In the genomic region with DNA sequence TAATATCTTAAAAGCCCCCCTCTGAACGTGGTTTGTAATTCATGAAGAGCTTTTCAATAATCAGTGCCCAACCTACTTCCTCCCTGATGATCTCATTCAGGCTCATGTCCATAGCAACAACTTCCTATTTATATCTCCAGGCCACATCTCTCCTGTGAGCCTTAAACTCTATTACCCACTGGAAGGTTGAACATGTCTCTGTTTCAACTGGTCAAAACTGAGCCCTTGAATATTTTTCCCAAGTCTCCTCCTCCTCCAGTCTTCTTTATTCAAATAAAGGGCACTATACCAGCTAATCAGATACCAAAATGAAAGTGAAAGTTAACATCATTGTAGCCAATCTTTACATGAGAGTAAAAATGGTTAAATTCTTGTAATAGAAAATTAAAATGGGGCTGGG, we compare ENCODE assay signal across 8 cellular contexts.
DNase-seq lines count a peak whose midpoint lies in the region; ATAC-seq lines count a peak whose summit lies in the region.

No MANE protein-coding gene starts in this region.

- H3K18ac ChIP-seq in mesendoderm (ENCODE audit: low read length): no peak overlapping the region

- no peak overlapping the region for H4K8ac ChIP-seq in mesendoderm (ENCODE audit: low read depth, low read length)

- no peaks in the 10 kb centered on the region for H3K27me3 Mint-ChIP-seq in CD8-positive, alpha-beta memory T cell
- no peaks in the 10 kb centered on the region for H3K27me3 Mint-ChIP-seq in activated T-helper 2 cell treated with anti-CD3 and anti-CD28 coated beads, Interferon-gamma antibody, Interleukin-2, Interleukin-4, amounts not matched to agents 10 μg/mL and 5 μg/mL and 100 μg/mL, durations not matched to agents 14 hours and 24 hours and 36 hours (ENCODE audit: low read depth)

- CTCF ChIA-PET in CD8-positive, alpha-beta memory T cell (lab: Charles Lee): interaction anchor here (1.2 to 1.5 kb wide), 6 partner anchors 10 to 91 kb away, joined by 3 to 6 read pairs (median 4); partner anchors contain the start of gene ITGA4

- no peaks in the 10 kb centered on the region for H3K36me3 ChIP-seq in CD8-positive, alpha-beta memory T cell (ENCODE audit: insufficient read depth, low read length)
- no peaks in the 10 kb centered on the region for H3K36me3 ChIP-seq in mesendoderm (ENCODE audit: control insufficient read depth, insufficient read depth, low read length)

- no peak overlapping the region for H3K4me2 ChIP-seq in mesendoderm (ENCODE audit: low read length)

- intact Hi-C loops in activated T-helper 2 cell treated with anti-CD3 and anti-CD28 coated beads, Interferon-gamma antibody, Interleukin-2, Interleukin-4, amounts not matched to agents 10 μg/mL and 5 μg/mL and 100 μg/mL, durations not matched to agents 14 hours and 24 hours and 36 hours (cut with micrococcal nuclease): loop anchor here (5.0 to 10.0 kb wide), 2 partner anchors 36 to 51 kb away; no protein-coding TSS in a partner anchor

- peaks cover 19% of the 10 kb centered on the region for H3K4me1 ChIP-seq in CD8-positive, alpha-beta memory T cell (ENCODE audit: insufficient read depth, low read length)
- no peaks in the 10 kb centered on the region for H3K4me1 ChIP-seq in mesendoderm (ENCODE audit: control insufficient read depth, low read depth, low read length)

- H3K79me1 ChIP-seq in mesendoderm (ENCODE audit: low read length): no peaks in the 10 kb centered on the region

- POLR2A ChIA-PET in CD8-positive, alpha-beta memory T cell (lab: Charles Lee): interaction anchor here (0.6 to 1.4 kb wide), 6 partner anchors 21 to 288 kb away, joined by 3 to 19 read pairs (median 4); partner anchors contain the start of gene ITGA4

- peak in 2 of 5 donors; percentile 5 to 58 for DNase-seq in CD8-positive, alpha-beta memory T cell
- peak; percentile 51 for DNase-seq in NAMALWA (ENCODE audit: low spot score)
- no peak for DNase-seq in activated T-helper 2 cell treated with anti-CD3 and anti-CD28 coated beads, Interferon-gamma antibody, Interleukin-2, Interleukin-4, amounts not matched to agents 10 μg/mL and 5 μg/mL and 100 μg/mL, durations not matched to agents 14 hours and 24 hours and 36 hours (ENCODE audit: low spot score)
- DNase-seq in mesendoderm: peak; percentile 29
- DNase-seq in ureter (ENCODE audit: low spot score): no peak
- DNase-seq in NCI-H446 treated with DMSO at 0.1 percent for 48 hours (lab: John Stamatoyannopoulos, UW): no peak

- H2BK120ac ChIP-seq in mesendoderm (ENCODE audit: low read depth, low read length): no peak overlapping the region

- peak overlapping the region; percentile 24 for H3K4me3 ChIP-seq in CD8-positive, alpha-beta memory T cell (ENCODE audit: low read length)
- no peak overlapping the region for H3K4me3 ChIP-seq in mesendoderm (ENCODE audit: low read length)

- no peak overlapping the region for H4K5ac ChIP-seq in mesendoderm (ENCODE audit: low read length)

- peak; percentile 66 for ATAC-seq in GM19463 (IDR thresholded peaks at IDR 0.05; ENCODE audit: unreplicated experiment)
- no peak for ATAC-seq in HG03571 (IDR thresholded peaks at IDR 0.05; ENCODE audit: unreplicated experiment)

- no peaks in the 10 kb centered on the region for H3K9me3 ChIP-seq in CD8-positive, alpha-beta memory T cell (ENCODE audit: low read length)

- peaks cover 28 to 58% (median 43%) of the 10 kb centered on the region in 3 donors for H3K4me1 Mint-ChIP-seq in CD8-positive, alpha-beta memory T cell
- H3K4me1 Mint-ChIP-seq in activated T-helper 2 cell treated with anti-CD3 and anti-CD28 coated beads, Interferon-gamma antibody, Interleukin-2, Interleukin-4, amounts not matched to agents 10 μg/mL and 5 μg/mL and 100 μg/mL, durations not matched to agents 14 hours and 24 hours and 36 hours (ENCODE audit: low read depth): peaks cover 33% of the 10 kb centered on the region

- H2BK5ac ChIP-seq in mesendoderm (ENCODE audit: low read length): no peak overlapping the region

- H2AK5ac ChIP-seq in mesendoderm (ENCODE audit: low read length): no peak overlapping the region

- H3K56ac ChIP-seq in mesendoderm (ENCODE audit: low read length): no peak overlapping the region

- H3K27ac ChIP-seq in CD8-positive, alpha-beta memory T cell (ENCODE audit: low read depth, low read length): peak overlapping the region; percentile 78
- no peak overlapping the region for H3K27ac ChIP-seq in mesendoderm (ENCODE audit: low read depth, low read length)

- no peaks in the 10 kb centered on the region for H3K27me3 ChIP-seq in CD8-positive, alpha-beta memory T cell (ENCODE audit: insufficient read depth, low read length, poor library complexity, severe bottlenecking)
- H3K27me3 ChIP-seq in mesendoderm (ENCODE audit: insufficient read depth, low read length, poor library complexity): no peaks in the 10 kb centered on the region

- peak overlapping the region; percentile 80 to 95 (median 87) for H3K4me3 Mint-ChIP-seq in CD8-positive, alpha-beta memory T cell
- peak overlapping the region; percentile 37 for H3K4me3 Mint-ChIP-seq in activated T-helper 2 cell treated with anti-CD3 and anti-CD28 coated beads, Interferon-gamma antibody, Interleukin-2, Interleukin-4, amounts not matched to agents 10 μg/mL and 5 μg/mL and 100 μg/mL, durations not matched to agents 14 hours and 24 hours and 36 hours (ENCODE audit: low read depth)

- peak overlapping the region; percentile 91 to 99 (median 96) for H3K27ac Mint-ChIP-seq in CD8-positive, alpha-beta memory T cell
- H3K27ac Mint-ChIP-seq in activated T-helper 2 cell treated with anti-CD3 and anti-CD28 coated beads, Interferon-gamma antibody, Interleukin-2, Interleukin-4, amounts not matched to agents 10 μg/mL and 5 μg/mL and 100 μg/mL, durations not matched to agents 14 hours and 24 hours and 36 hours: peak overlapping the region; percentile 58

- peaks cover 0 to 4% (median 3%) of the 10 kb centered on the region in 3 donors for H3K36me3 Mint-ChIP-seq in CD8-positive, alpha-beta memory T cell
- peaks cover 19% of the 10 kb centered on the region for H3K36me3 Mint-ChIP-seq in activated T-helper 2 cell treated with anti-CD3 and anti-CD28 coated beads, Interferon-gamma antibody, Interleukin-2, Interleukin-4, amounts not matched to agents 10 μg/mL and 5 μg/mL and 100 μg/mL, durations not matched to agents 14 hours and 24 hours and 36 hours (ENCODE audit: low read depth)

- no CpG with 5 or more reads among the region's 1 CpG for WGBS in mesendoderm (ENCODE audit: extremely low coverage, insufficient coverage, low lambda C conversion rate)

- no peaks in the 10 kb centered on the region for H3K79me2 ChIP-seq in mesendoderm (ENCODE audit: control insufficient read depth, insufficient read depth, low read length)

- H2BK15ac ChIP-seq in mesendoderm (replicated peaks; ENCODE audit: low read depth): no peak overlapping the region

- H3K9me3 Mint-ChIP-seq in CD8-positive, alpha-beta memory T cell: peaks cover 0 to 3% (median 0%) of the 10 kb centered on the region in 5 donors
- H3K9me3 Mint-ChIP-seq in activated T-helper 2 cell treated with anti-CD3 and anti-CD28 coated beads, Interferon-gamma antibody, Interleukin-2, Interleukin-4, amounts not matched to agents 10 μg/mL and 5 μg/mL and 100 μg/mL, durations not matched to agents 14 hours and 24 hours and 36 hours: peaks cover 5% of the 10 kb centered on the region

- no peak overlapping the region for H3K4ac ChIP-seq in mesendoderm (ENCODE audit: low read depth, low read length)

- H3K9ac ChIP-seq in mesendoderm (ENCODE audit: low read length): no peak overlapping the region

- no peak overlapping the region for H3K23ac ChIP-seq in mesendoderm (ENCODE audit: low read length)

Comparison
In these comparisons a context has a peak if more than half of its experiments do, and no peak if none do; other contexts are left out.
1. DNase-seq: peak in NAMALWA (single experiment) and mesendoderm (single experiment); none in activated T-helper 2 cell treated with anti-CD3 and anti-CD28 coated beads, Interferon-gamma antibody, Interleukin-2, Interleukin-4, amounts not matched to agents 10 μg/mL and 5 μg/mL and 100 μg/mL, durations not matched to agents 14 hours and 24 hours and 36 hours (single experiment), ureter (single experiment) and NCI-H446 treated with DMSO at 0.1 percent for 48 hours (single experiment).